ENCODE assay signal across 8 cellular contexts in genomic region chr5:143106175-143106574, GRCh38.
DNase-seq lines count a peak whose midpoint lies in the region; ATAC-seq and TF ChIP-seq lines count a peak whose summit lies in the region.

No MANE protein-coding gene starts in this region.

- H3K9me3 ChIP-seq in DOHH2 (ENCODE audit: control insufficient read depth, insufficient read depth, low read length) (no peaks in the 10 kb centered on the region), mucosa of descending colon (no peaks in the 10 kb centered on the region)

- H3K4me3 Mint-ChIP-seq in central memory CD8-positive, alpha-beta T cell: no peak overlapping the region
- no peak overlapping the region for H3K4me3 Mint-ChIP-seq in activated CD8-positive, alpha-beta T cell treated with anti-CD3 and anti-CD28 coated beads, Interleukin-2, amount 10 ng/mL, durations not matched to agents 7 days and 5 days

- H3K27ac Mint-ChIP-seq in central memory CD8-positive, alpha-beta T cell (ENCODE audit: low read depth): peak overlapping the region; percentile 39
- H3K27ac Mint-ChIP-seq in activated CD8-positive, alpha-beta T cell treated with anti-CD3 and anti-CD28 coated beads, Interleukin-2, amount 10 ng/mL, durations not matched to agents 7 days and 5 days: no peak overlapping the region

- no peaks in the 10 kb centered on the region for H4K20me1 ChIP-seq in DOHH2 (ENCODE audit: control insufficient read depth, insufficient read depth, low read depth, low read length)

- intact Hi-C loops in mucosa of descending colon (cut with DNase I, micrococcal nuclease): no loop called here

- H3K9me2 ChIP-seq in DOHH2 (replicated peaks; ENCODE audit: control insufficient read depth, low read length): no peaks in the 10 kb centered on the region

- peak; percentile 80 for DNase-seq in NCI-H1694 (lab: John Stamatoyannopoulos, UW)
- DNase-seq in central memory CD8-positive, alpha-beta T cell (ENCODE audit: low spot score in 2 of 2): no peak
- DNase-seq in mucosa of descending colon: peak in 1 of 3 donors; percentile 32
- no peak for DNase-seq in DMS79 treated with DMSO at 0.1 percent for 48 hours (lab: John Stamatoyannopoulos, UW)
- DNase-seq in activated CD8-positive, alpha-beta T cell treated with anti-CD3 and anti-CD28 coated beads, Interleukin-2, amount 10 ng/mL, durations not matched to agents 7 days and 5 days: no peak

- no peaks in the 10 kb centered on the region for H3K9me3 Mint-ChIP-seq in central memory CD8-positive, alpha-beta T cell
- H3K9me3 Mint-ChIP-seq in activated CD8-positive, alpha-beta T cell treated with anti-CD3 and anti-CD28 coated beads, Interleukin-2, amount 10 ng/mL, durations not matched to agents 7 days and 5 days (ENCODE audit: insufficient read depth): no peaks in the 10 kb centered on the region

- peak; percentile 10 for TF ChIP-seq CTCF in DOHH2 (IDR thresholded peaks at IDR 0.05; ENCODE audit: low read depth, low read length, poor library complexity, severe bottlenecking)
- TF ChIP-seq CTCF in mucosa of descending colon (IDR thresholded peaks at IDR 0.05): no peak

- H3K27me3 Mint-ChIP-seq in central memory CD8-positive, alpha-beta T cell: no peaks in the 10 kb centered on the region
- no peaks in the 10 kb centered on the region for H3K27me3 Mint-ChIP-seq in activated CD8-positive, alpha-beta T cell treated with anti-CD3 and anti-CD28 coated beads, Interleukin-2, amount 10 ng/mL, durations not matched to agents 7 days and 5 days (ENCODE audit: low read depth)

- H3K4me1 ChIP-seq in DOHH2 (ENCODE audit: control insufficient read depth, low read length): no peaks in the 10 kb centered on the region
- H3K4me1 ChIP-seq in mucosa of descending colon (ENCODE audit: low read depth): peaks cover 10% of the 10 kb centered on the region

- H3K27me3 ChIP-seq in DOHH2 (ENCODE audit: control insufficient read depth, low read length): no peaks in the 10 kb centered on the region

- H3K79me2 ChIP-seq in DOHH2 (ENCODE audit: control insufficient read depth, low read length): no peaks in the 10 kb centered on the region

- CTCF ChIA-PET in activated CD8-positive, alpha-beta T cell treated with anti-CD3 and anti-CD28 coated beads, Interleukin-2, amount 10 ng/mL, durations not matched to agents 7 days and 5 days (lab: Charles Lee): no interaction called here

- ATAC-seq in central memory CD8-positive, alpha-beta T cell (replicated peaks; ENCODE audit: extremely low read depth, poor library complexity, severe bottlenecking): no peak
- peak; percentile 55 for ATAC-seq in mucosa of descending colon
- ATAC-seq in activated CD8-positive, alpha-beta T cell treated with anti-CD3 and anti-CD28 coated beads, Interleukin-2, amount 10 ng/mL, durations not matched to agents 7 days and 5 days: no peak
- no peak for ATAC-seq in GM19397 (IDR thresholded peaks at IDR 0.05; ENCODE audit: unreplicated experiment)
- ATAC-seq in HG03432 (IDR thresholded peaks at IDR 0.05; ENCODE audit: unreplicated experiment): no peak

- H3K36me3 Mint-ChIP-seq in central memory CD8-positive, alpha-beta T cell (ENCODE audit: insufficient read depth): peaks cover 16% of the 10 kb centered on the region
- no peaks in the 10 kb centered on the region for H3K36me3 Mint-ChIP-seq in activated CD8-positive, alpha-beta T cell treated with anti-CD3 and anti-CD28 coated beads, Interleukin-2, amount 10 ng/mL, durations not matched to agents 7 days and 5 days (ENCODE audit: low read depth)

- H3K27ac ChIP-seq in DOHH2 (ENCODE audit: low read depth, low read length): no peak overlapping the region

- H3K4me3 ChIP-seq in DOHH2 (ENCODE audit: low read length) (no peak overlapping the region), mucosa of descending colon (no peak overlapping the region)

- no peaks in the 10 kb centered on the region for H3F3A ChIP-seq in DOHH2 (ENCODE audit: control insufficient read depth, insufficient read depth)

- POLR2A ChIA-PET in activated CD8-positive, alpha-beta T cell treated with anti-CD3 and anti-CD28 coated beads, Interleukin-2, amount 10 ng/mL, durations not matched to agents 7 days and 5 days (lab: Charles Lee): no interaction called here

- peaks cover 32% of the 10 kb centered on the region for H3K4me1 Mint-ChIP-seq in central memory CD8-positive, alpha-beta T cell
- H3K4me1 Mint-ChIP-seq in activated CD8-positive, alpha-beta T cell treated with anti-CD3 and anti-CD28 coated beads, Interleukin-2, amount 10 ng/mL, durations not matched to agents 7 days and 5 days (ENCODE audit: low read depth): peaks cover 17% of the 10 kb centered on the region

- no peak overlapping the region for H3K4me2 ChIP-seq in DOHH2 (ENCODE audit: low read length)

- no peaks in the 10 kb centered on the region for H3K36me3 ChIP-seq in DOHH2 (ENCODE audit: control insufficient read depth, low read length)
- H3K36me3 ChIP-seq in mucosa of descending colon (ENCODE audit: low read depth): no peaks in the 10 kb centered on the region
